Comparison of ENCODE assay signal across 17 cellular contexts in the genomic region with DNA sequence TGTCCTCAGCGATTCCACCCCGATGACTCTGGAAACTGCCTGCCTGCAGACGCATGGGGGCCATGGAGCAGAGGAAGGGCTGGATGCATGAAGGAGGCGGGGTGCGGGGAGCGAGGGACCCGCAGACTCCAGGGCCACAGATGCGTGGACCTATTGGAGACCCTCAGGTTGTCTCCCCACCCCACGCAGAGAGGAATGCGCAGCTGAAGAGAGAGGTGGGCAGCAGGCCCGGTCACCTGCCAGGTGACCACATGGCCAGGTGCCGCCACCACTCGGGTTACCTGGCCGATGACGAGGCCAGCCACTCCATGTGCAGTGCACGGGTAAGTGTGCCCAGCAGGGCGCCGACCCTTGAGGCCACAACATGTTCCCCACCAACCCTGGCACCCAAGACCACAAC. TPM values are rescaled to one million over a fixed set of nuclear protein-coding genes. Genes with fewer than 3 reads are reported as not detected.
DNase-seq lines count a peak whose midpoint lies in the region; ATAC-seq, FAIRE-seq and TF ChIP-seq lines count a peak whose summit lies in the region.
"Had no signal": no experiment of that assay in that cellular context is flagged by ENCODE, and none has a peak within 500 bp of the region (broad histone marks: within the 10 kb centered on the region; RNA-seq: fewer than 3 reads in every experiment).

No MANE protein-coding gene starts in this region.

- peaks cover 9% of the 10 kb centered on the region for H3K36me3 Mint-ChIP-seq in activated CD4-positive, alpha-beta memory T cell treated with anti-CD3 and anti-CD28 coated beads for 36 hours
- peaks cover 7% of the 10 kb centered on the region for H3K36me3 Mint-ChIP-seq in activated CD4-positive, alpha-beta memory T cell treated with anti-CD3 and anti-CD28 coated beads, Interleukin-2, amount 10 ng/mL, durations not matched to agents 7 days and 5 days (ENCODE audit: low read depth)
- H3K36me3 Mint-ChIP-seq in activated naive CD8-positive, alpha-beta T cell treated with anti-CD3 and anti-CD28 coated beads for 36 hours: peaks cover 11% of the 10 kb centered on the region

- no peak for DNase-seq in activated CD4-positive, alpha-beta memory T cell treated with anti-CD3 and anti-CD28 coated beads for 36 hours
- no peak for DNase-seq in activated CD4-positive, alpha-beta memory T cell treated with anti-CD3 and anti-CD28 coated beads, Interleukin-2, amount 10 ng/mL, durations not matched to agents 7 days and 5 days
- DNase-seq in HCT116 (ENCODE audit: low read depth, low spot score) (no peak), kidney (peak; percentile 70), GM10266 (ENCODE audit: extremely low spot score) (no peak)
- DNase-seq in activated naive CD8-positive, alpha-beta T cell treated with anti-CD3 and anti-CD28 coated beads for 36 hours: no peak
- DNase-seq in activated CD8-positive, alpha-beta memory T cell treated with anti-CD3 and anti-CD28 coated beads for 24 hours: no peak
- DNase-seq: C1 segment of cervical spinal cord, DMS79, HFFc6 had no signal

- H3K4me3 ChIP-seq in HCT116 (replicated peaks in 1 of 2; ENCODE audit: low read depth in 1 of 2, low read length in 2 of 2): no peak overlapping the region
- no peak overlapping the region for H3K4me3 ChIP-seq in kidney (ENCODE audit: low read length in 2 of 2)
- H3K4me3 ChIP-seq in thymus (ENCODE audit: low read length): no peak overlapping the region
- H3K4me3 ChIP-seq: HAP-1 had no signal

- no peaks in the 10 kb centered on the region for H3K9me3 Mint-ChIP-seq in activated CD4-positive, alpha-beta memory T cell treated with anti-CD3 and anti-CD28 coated beads for 36 hours
- no peaks in the 10 kb centered on the region for H3K9me3 Mint-ChIP-seq in activated CD4-positive, alpha-beta memory T cell treated with anti-CD3 and anti-CD28 coated beads, Interleukin-2, amount 10 ng/mL, durations not matched to agents 7 days and 5 days
- H3K9me3 Mint-ChIP-seq in activated naive CD8-positive, alpha-beta T cell treated with anti-CD3 and anti-CD28 coated beads for 36 hours: no peaks in the 10 kb centered on the region
- H3K9me3 Mint-ChIP-seq: CD4-positive, alpha-beta T cell; HFFc6 had no signal

- RAD21 ChIA-PET in HCT116 (lab: Charles Lee; ENCODE audit: low non-redundant PET in 1 of 2, low total read pairs in 2 of 2, uncharacterized antibody in 2 of 2, unreplicated experiment in 2 of 2): no interaction called here

- peaks cover 18% of the 10 kb centered on the region for H3K79me2 ChIP-seq in HCT116 (ENCODE audit: insufficient read depth, low read length)

- H3K27me3 ChIP-seq in HCT116 (ENCODE audit: insufficient read depth, low read length) (no peaks in the 10 kb centered on the region), thymus (ENCODE audit: control insufficient read depth, insufficient read depth) (no peaks in the 10 kb centered on the region)

- no peaks in the 10 kb centered on the region for H3K27me3 Mint-ChIP-seq in activated CD4-positive, alpha-beta memory T cell treated with anti-CD3 and anti-CD28 coated beads for 36 hours
- no peaks in the 10 kb centered on the region for H3K27me3 Mint-ChIP-seq in activated CD4-positive, alpha-beta memory T cell treated with anti-CD3 and anti-CD28 coated beads, Interleukin-2, amount 10 ng/mL, durations not matched to agents 7 days and 5 days
- no peaks in the 10 kb centered on the region for H3K27me3 Mint-ChIP-seq in activated naive CD8-positive, alpha-beta T cell treated with anti-CD3 and anti-CD28 coated beads for 36 hours
- H3K27me3 Mint-ChIP-seq: CD4-positive, alpha-beta T cell had no signal

- peak overlapping the region; percentile 49 for H3K27ac Mint-ChIP-seq in activated CD4-positive, alpha-beta memory T cell treated with anti-CD3 and anti-CD28 coated beads for 36 hours
- H3K27ac Mint-ChIP-seq in activated CD4-positive, alpha-beta memory T cell treated with anti-CD3 and anti-CD28 coated beads, Interleukin-2, amount 10 ng/mL, durations not matched to agents 7 days and 5 days: no peak overlapping the region
- no peak overlapping the region for H3K27ac Mint-ChIP-seq in activated naive CD8-positive, alpha-beta T cell treated with anti-CD3 and anti-CD28 coated beads for 36 hours
- H3K27ac Mint-ChIP-seq: CD4-positive, alpha-beta T cell; HFFc6 had no signal

- intact Hi-C loops in activated CD4-positive, alpha-beta memory T cell treated with anti-CD3 and anti-CD28 coated beads for 36 hours (cut with micrococcal nuclease): no loop called here
- intact Hi-C loops in HCT116 (cut with micrococcal nuclease): no loop called here
- intact Hi-C loops in kidney (cut with DNase I): no loop called here

- no peak for TF ChIP-seq POLR2A in HCT116 (IDR thresholded peaks at IDR 0.05; ENCODE audit: borderline replicate concordance, extremely low read depth, insufficient read depth, insufficient read length)

- POLR2A ChIA-PET in activated CD4-positive, alpha-beta memory T cell treated with anti-CD3 and anti-CD28 coated beads for 36 hours (lab: Charles Lee): interaction anchor here (1.4 kb wide), 1 partner anchor 9 kb away, joined by 10 read pairs; a partner anchor contains a TSS
- POLR2A ChIA-PET in activated CD4-positive, alpha-beta memory T cell treated with anti-CD3 and anti-CD28 coated beads, Interleukin-2, amount 10 ng/mL, durations not matched to agents 7 days and 5 days (lab: Charles Lee): interaction anchor here (1.0 to 2.8 kb wide), 4 partner anchors 9 to 19 kb away, joined by 3 to 48 read pairs (median 9); a partner anchor contains a TSS
- POLR2A ChIA-PET in HCT116 (lab: Charles Lee): interaction anchor here (2.9 kb wide), 1 partner anchor 9 kb away, joined by 17 read pairs; a partner anchor contains a TSS

- H3K4me1 ChIP-seq in HCT116 (ENCODE audit: control insufficient read depth in 1 of 2, insufficient read depth in 2 of 2, low read length in 2 of 2) (peaks cover 8 to 32% of the 10 kb centered on the region in 2 experiments), kidney (ENCODE audit: control insufficient read depth in 1 of 2, insufficient read depth in 1 of 2, low read depth in 1 of 2, low read length in 2 of 2) (peaks cover 3 to 5% of the 10 kb centered on the region in 2 donors), thymus (ENCODE audit: control insufficient read depth, insufficient read depth, low read length) (peaks cover 11% of the 10 kb centered on the region)

- CTCF ChIA-PET in activated CD4-positive, alpha-beta memory T cell treated with anti-CD3 and anti-CD28 coated beads for 36 hours (lab: Charles Lee): interaction anchor here (1.0 to 6.1 kb wide), 3 partner anchors 9 to 44 kb away, joined by 4 to 151 read pairs (median 7); a partner anchor contains a TSS
- CTCF ChIA-PET in activated CD4-positive, alpha-beta memory T cell treated with anti-CD3 and anti-CD28 coated beads, Interleukin-2, amount 10 ng/mL, durations not matched to agents 7 days and 5 days (lab: Charles Lee): interaction anchor here (1.0 to 13.8 kb wide), 2 partner anchors 9 to 11 kb away, joined by 3 to 289 read pairs; a partner anchor contains a TSS
- CTCF ChIA-PET in HCT116 (lab: Charles Lee): interaction anchor here (1.0 to 5.7 kb wide), 2 partner anchors 10 to 14 kb away, joined by 3 to 103 read pairs; a partner anchor contains a TSS

- H3K9ac ChIP-seq in HCT116 (ENCODE audit: low read length): no peak overlapping the region
- H3K9ac ChIP-seq in kidney (ENCODE audit: low read length in 2 of 2): no peak overlapping the region
- H3K9ac ChIP-seq: KMS-11 had no signal

- peaks cover 20% of the 10 kb centered on the region for H3K4me1 Mint-ChIP-seq in activated CD4-positive, alpha-beta memory T cell treated with anti-CD3 and anti-CD28 coated beads for 36 hours (ENCODE audit: low read depth)
- H3K4me1 Mint-ChIP-seq in activated CD4-positive, alpha-beta memory T cell treated with anti-CD3 and anti-CD28 coated beads, Interleukin-2, amount 10 ng/mL, durations not matched to agents 7 days and 5 days: peaks cover 28% of the 10 kb centered on the region
- H3K4me1 Mint-ChIP-seq in activated naive CD8-positive, alpha-beta T cell treated with anti-CD3 and anti-CD28 coated beads for 36 hours: peaks cover 14% of the 10 kb centered on the region

- WGBS in thymus: 86% methylated on average over 18 of the region's 18 CpGs

- no peaks in the 10 kb centered on the region for H3K9me2 ChIP-seq in HCT116 (ENCODE audit: insufficient read depth)

- H3K4me3 Mint-ChIP-seq in activated CD4-positive, alpha-beta memory T cell treated with anti-CD3 and anti-CD28 coated beads for 36 hours: no peak overlapping the region
- H3K4me3 Mint-ChIP-seq in activated CD4-positive, alpha-beta memory T cell treated with anti-CD3 and anti-CD28 coated beads, Interleukin-2, amount 10 ng/mL, durations not matched to agents 7 days and 5 days: no peak overlapping the region
- H3K4me3 Mint-ChIP-seq in activated naive CD8-positive, alpha-beta T cell treated with anti-CD3 and anti-CD28 coated beads for 36 hours: no peak overlapping the region
- H3K4me3 Mint-ChIP-seq: CD4-positive, alpha-beta T cell; HFFc6 had no signal

- no TSS peak for BruUV-seq in HCT116 (replicated peaks; lab: Mats Ljungman, UMichigan)

- FAIRE-seq in kidney (lab: Jason Lieb, UNC): no peak
- FAIRE-seq: H1, HTR-8/SVneo had no signal

- TF ChIP-seq CTCF in HCT116 (IDR thresholded peaks at IDR 0.05 in 2 of 3, conservative IDR thresholded peaks at IDR 0.05 in 1 of 3; ENCODE audit: borderline replicate concordance in 1 of 3, insufficient read depth in 1 of 3, low read depth in 2 of 3, low read length in 2 of 3) (no peak), kidney (IDR thresholded peaks at IDR 0.05; ENCODE audit: borderline replicate concordance, extremely low read depth, insufficient read depth) (no peak), GM10266 (IDR thresholded peaks at IDR 0.05; ENCODE audit: control insufficient read depth, insufficient read depth, low read depth, missing control alignments) (no peak)

- no peak for ATAC-seq in HCT116

- H2AFZ ChIP-seq in HCT116 (ENCODE audit: low read depth, low read length, poor library complexity, severe bottlenecking): no peak overlapping the region

- no peaks in the 10 kb centered on the region for H4K20me1 ChIP-seq in HCT116 (ENCODE audit: insufficient read depth)

- no peaks in the 10 kb centered on the region for H3K9me3 ChIP-seq in HCT116 (ENCODE audit: control insufficient read depth in 1 of 2, insufficient read depth in 1 of 2, low read depth in 1 of 2, low read length in 2 of 2)
- H3K9me3 ChIP-seq in kidney (ENCODE audit: control insufficient read depth in 1 of 2, low read length in 2 of 2): no peaks in the 10 kb centered on the region
- H3K9me3 ChIP-seq in thymus (ENCODE audit: control insufficient read depth): no peaks in the 10 kb centered on the region
- H3K9me3 ChIP-seq: HAP-1 had no signal

- peak overlapping the region; percentile 17; the same call in 1 of the 2 replicates for H3K4me2 ChIP-seq in HCT116 (ENCODE audit: low read length)
- H3K4me2 ChIP-seq: KMS-11 had no signal

- H3K27ac ChIP-seq in HCT116 (ENCODE audit: low read depth, low read length) (no peak overlapping the region), kidney (ENCODE audit: low read depth in 2 of 2, low read length in 2 of 2) (no peak overlapping the region), thymus (ENCODE audit: low read depth) (peak overlapping the region; percentile 3)
- H3K27ac ChIP-seq: 22Rv1, KMS-11 had no signal

- H3K36me3 ChIP-seq in HCT116 (ENCODE audit: control insufficient read depth in 1 of 2, insufficient read depth in 2 of 2, low read length in 2 of 2): peaks cover 0 to 5% of the 10 kb centered on the region in 2 experiments; a peak in 1 of 4 replicates
- peaks cover 0 to 5% of the 10 kb centered on the region in 2 donors for H3K36me3 ChIP-seq in kidney (ENCODE audit: control insufficient read depth in 1 of 2, insufficient read depth in 2 of 2, low read length in 2 of 2)
- H3K36me3 ChIP-seq in thymus (ENCODE audit: control insufficient read depth, insufficient read depth): peaks cover 7% of the 10 kb centered on the region

- TF ChIP-seq RAD21 in HCT116 (IDR thresholded peaks at IDR 0.05; ENCODE audit: low read depth): no peak

RNA-seq across cellular contexts. Expression of a gene that starts 0.4 kb away (rescaled TPM):
- total RNA-seq in activated CD4-positive, alpha-beta memory T cell treated with anti-CD3 and anti-CD28 coated beads for 36 hours: under 1 TPM; 0.27 to 0.31 TPM
- total RNA-seq in activated CD4-positive, alpha-beta memory T cell treated with anti-CD3 and anti-CD28 coated beads, Interleukin-2, amount 10 ng/mL, durations not matched to agents 7 days and 5 days: under 1 TPM; 0.33 to 0.43 TPM
- total RNA-seq in HCT116 (2021; ENCODE audit: unreplicated experiment) (0.66 TPM), kidney (0.22 TPM)
- polyA plus RNA-seq in HCT116 (2012): 0.19 and 0.40 TPM in 2 replicates
- polyA plus RNA-seq in kidney (ENCODE audit: insufficient read depth, low read depth, low replicate concordance) (0.22 TPM), thymus (1.0 TPM)
- under 1 TPM; 0.29 to 0.34 TPM for total RNA-seq in activated naive CD8-positive, alpha-beta T cell treated with anti-CD3 and anti-CD28 coated beads for 36 hours
- total RNA-seq: H1 had no signal

RNA-seq across cellular contexts. Expression of a gene that starts 3.1 kb away (rescaled TPM):
- 10 to 100 TPM; 45.3 to 47.1 TPM for total RNA-seq in activated CD4-positive, alpha-beta memory T cell treated with anti-CD3 and anti-CD28 coated beads for 36 hours
- 10 to 100 TPM; 37.1 to 38.0 TPM for total RNA-seq in activated CD4-positive, alpha-beta memory T cell treated with anti-CD3 and anti-CD28 coated beads, Interleukin-2, amount 10 ng/mL, durations not matched to agents 7 days and 5 days
- total RNA-seq in HCT116 (2021; ENCODE audit: unreplicated experiment) (78.3 TPM), kidney (24.7 TPM)
- 65.4 and 68.8 TPM in 2 replicates for polyA plus RNA-seq in HCT116 (2012)
- polyA plus RNA-seq in kidney (ENCODE audit: insufficient read depth, low read depth, low replicate concordance) (28.2 TPM), thymus (32.3 TPM)
- total RNA-seq in activated naive CD8-positive, alpha-beta T cell treated with anti-CD3 and anti-CD28 coated beads for 36 hours: 10 to 100 TPM; 83.0 to 86.4 TPM

RNA-seq across cellular contexts. Expression of a gene that starts 9.2 kb away (rescaled TPM):
- total RNA-seq in activated CD4-positive, alpha-beta memory T cell treated with anti-CD3 and anti-CD28 coated beads for 36 hours: 10 to 100 TPM; 38.2 to 41.8 TPM
- 10 to 100 TPM; 61.4 to 62.1 TPM for total RNA-seq in activated CD4-positive, alpha-beta memory T cell treated with anti-CD3 and anti-CD28 coated beads, Interleukin-2, amount 10 ng/mL, durations not matched to agents 7 days and 5 days
- total RNA-seq in HCT116 (2021; ENCODE audit: unreplicated experiment): 86.2 TPM
- polyA plus RNA-seq in HCT116 (2012): 66.8 and 101 TPM in 2 replicates
- total RNA-seq in kidney: 56.1 TPM
- polyA plus RNA-seq in kidney (ENCODE audit: insufficient read depth, low read depth, low replicate concordance): 79.6 TPM
- 22.8 TPM for polyA plus RNA-seq in thymus
- 10 to 100 TPM; 52.6 to 53.8 TPM for total RNA-seq in activated naive CD8-positive, alpha-beta T cell treated with anti-CD3 and anti-CD28 coated beads for 36 hours

RNA-seq across cellular contexts. Expression of a gene that starts 32.9 kb away (rescaled TPM):
- total RNA-seq in activated CD4-positive, alpha-beta memory T cell treated with anti-CD3 and anti-CD28 coated beads for 36 hours: 10 to 100 TPM; 41.4 to 45.8 TPM
- 10 to 100 TPM; 62.5 to 66.3 TPM for total RNA-seq in activated CD4-positive, alpha-beta memory T cell treated with anti-CD3 and anti-CD28 coated beads, Interleukin-2, amount 10 ng/mL, durations not matched to agents 7 days and 5 days
- total RNA-seq in HCT116 (2021; ENCODE audit: unreplicated experiment) (46.1 TPM), kidney (46.9 TPM)
- 34.7 and 35.2 TPM in 2 replicates for polyA plus RNA-seq in HCT116 (2012)
- polyA plus RNA-seq in kidney (ENCODE audit: insufficient read depth, low read depth, low replicate concordance) (31.6 TPM), thymus (48.1 TPM)
- total RNA-seq in activated naive CD8-positive, alpha-beta T cell treated with anti-CD3 and anti-CD28 coated beads for 36 hours: 10 to 100 TPM; 41.6 to 43.8 TPM
